In the genomic region with DNA sequence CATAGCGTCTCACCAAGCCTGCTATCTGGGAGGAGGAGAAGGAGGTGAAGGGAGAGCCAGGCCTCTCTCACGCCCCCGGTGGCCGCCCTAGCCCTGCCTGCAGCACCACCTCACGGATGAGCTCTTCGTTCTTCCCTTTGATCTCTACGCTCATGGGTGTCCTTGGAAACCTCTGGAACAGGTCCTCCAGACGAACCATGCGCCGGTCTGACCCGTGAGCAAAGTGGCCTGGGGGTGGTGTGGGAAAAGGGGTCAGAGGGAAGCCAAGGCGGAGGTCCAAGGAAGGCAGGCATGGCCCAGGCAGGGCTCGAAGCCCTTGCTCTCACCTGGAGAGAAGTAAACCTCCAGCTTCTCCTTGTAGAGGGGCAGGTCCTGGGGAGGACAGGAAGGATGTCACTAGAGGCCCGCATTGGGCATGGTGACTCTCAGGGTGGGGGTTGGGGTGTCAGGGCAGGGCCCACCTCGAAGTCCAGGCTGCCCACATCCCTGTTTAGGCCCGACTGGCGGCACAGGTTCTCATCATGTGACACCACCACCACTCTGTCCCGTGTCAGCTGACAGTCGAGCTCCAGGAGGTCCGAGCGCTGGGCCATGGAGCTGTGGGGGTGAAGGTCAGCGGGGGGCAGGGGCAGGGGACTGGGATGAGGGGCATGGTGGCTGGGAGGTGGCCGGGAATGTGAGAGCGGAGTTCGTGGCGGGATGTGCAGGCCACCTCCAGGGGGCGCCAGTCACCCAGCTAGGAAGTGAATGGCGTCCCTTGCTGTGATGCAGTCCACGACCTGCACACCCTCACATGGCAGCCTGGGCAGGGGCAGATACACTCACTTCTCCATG, we compare ENCODE assay signal across 1 cellular context.
TF ChIP-seq lines count a peak whose summit lies in the region.

No MANE protein-coding gene starts in this region.

TF ChIP-seq in HepG2, 621 proteins besides CTCF, POLR2A, EP300 and RAD21 (continued from another document and continues in another):
- TF ChIP-seq ZNF558 (CRISPR knock-in tag; IDR thresholded peaks at IDR 0.05; ENCODE audit: borderline replicate concordance) (no peak; the same call in 1 of the 2 replicates), SNRNP70 (IDR thresholded peaks at IDR 0.05; ENCODE audit: low read depth, low read length) (no peak), ZNF710 (CRISPR knock-in tag; IDR thresholded peaks at IDR 0.05; ENCODE audit: borderline replicate concordance) (peak; percentile 70; the same call in 1 of the 2 replicates), RAD51 (IDR thresholded peaks at IDR 0.05; ENCODE audit: borderline replicate concordance) (peak; percentile 84), GATAD1 (CRISPR knock-in tag; IDR thresholded peaks at IDR 0.05) (peak; percentile 48), PAWR (CRISPR knock-in tag; IDR thresholded peaks at IDR 0.05; ENCODE audit: borderline replicate concordance) (no peak), SIX4 (CRISPR knock-in tag; IDR thresholded peaks at IDR 0.05) (no peak; the same call in 1 of the 2 replicates), XBP1 (CRISPR knock-in tag; IDR thresholded peaks at IDR 0.05) (no peak), HNRNPUL1 (IDR thresholded peaks at IDR 0.05; ENCODE audit: low read depth, low read length) (no peak), ETV6 (CRISPR knock-in tag; conservative IDR thresholded peaks at IDR 0.05) (0 out of 2 replicates have a peak, but pooled peaks have one; percentile 24), NCOA1 (CRISPR knock-in tag; IDR thresholded peaks at IDR 0.05) (no peak), ZNF761 (CRISPR knock-in tag; conservative IDR thresholded peaks at IDR 0.05) (peak; percentile 86; the same call in 1 of the 2 replicates), SPEN (CRISPR knock-in tag; IDR thresholded peaks at IDR 0.05; ENCODE audit: low read depth) (peak; percentile 39; the same call in 1 of the 2 replicates), ZSCAN9 (CRISPR knock-in tag; IDR thresholded peaks at IDR 0.05; ENCODE audit: borderline replicate concordance) (no peak), ZNF749 (CRISPR knock-in tag; IDR thresholded peaks at IDR 0.05; ENCODE audit: borderline replicate concordance) (peak; percentile 86; the same call in 1 of the 2 replicates), SNAPC2 (CRISPR knock-in tag; IDR thresholded peaks at IDR 0.05) (no peak), ZEB1 (IDR thresholded peaks at IDR 0.05; ENCODE audit: insufficient replicate concordance, low read depth) (no peak), KLF9 (CRISPR knock-in tag; IDR thresholded peaks at IDR 0.05; ENCODE audit: low read depth) (no peak), RFXAP (CRISPR knock-in tag; IDR thresholded peaks at IDR 0.05; ENCODE audit: borderline replicate concordance) (peak; percentile 52; the same call in 1 of the 2 replicates), CHD4 (IDR thresholded peaks at IDR 0.05; ENCODE audit: borderline replicate concordance, low read length) (no peak), FLYWCH1 (CRISPR knock-in tag; IDR thresholded peaks at IDR 0.05) (no peak), TFDP1 (CRISPR knock-in tag; IDR thresholded peaks at IDR 0.05; ENCODE audit: borderline replicate concordance) (peak; percentile 41; the same call in 1 of the 2 replicates), HNRNPL (IDR thresholded peaks at IDR 0.05; ENCODE audit: low read depth, low read length) (peak; percentile 74), HMGXB3 (CRISPR knock-in tag; IDR thresholded peaks at IDR 0.05; ENCODE audit: borderline replicate concordance) (no peak), SIN3B (IDR thresholded peaks at IDR 0.05; ENCODE audit: low read length) (no peak), IKZF1 (IDR thresholded peaks at IDR 0.05) (no peak), ZNF513 (CRISPR knock-in tag; conservative IDR thresholded peaks at IDR 0.05) (no peak), ZFP1 (CRISPR knock-in tag; IDR thresholded peaks at IDR 0.05) (no peak), ZNF766 (CRISPR knock-in tag; IDR thresholded peaks at IDR 0.05; ENCODE audit: borderline replicate concordance) (no peak), PCBP1 (IDR thresholded peaks at IDR 0.05; ENCODE audit: borderline replicate concordance, low read depth, low read length) (peak; percentile 92; the same call in 1 of the 2 replicates), KDM5B (CRISPR knock-in tag; IDR thresholded peaks at IDR 0.05; ENCODE audit: borderline replicate concordance) (peak; percentile 92; the same call in 1 of the 2 replicates), ZNF709 (CRISPR knock-in tag; IDR thresholded peaks at IDR 0.05) (peak; percentile 58; the same call in 1 of the 2 replicates), ZNF614 (CRISPR knock-in tag; IDR thresholded peaks at IDR 0.05; ENCODE audit: borderline replicate concordance) (peak; percentile 23; the same call in 1 of the 2 replicates), ZFP36L1 (CRISPR knock-in tag; IDR thresholded peaks at IDR 0.05) (peak; percentile 67; the same call in 1 of the 2 replicates)
- TF ChIP-seq, protein P1, sequence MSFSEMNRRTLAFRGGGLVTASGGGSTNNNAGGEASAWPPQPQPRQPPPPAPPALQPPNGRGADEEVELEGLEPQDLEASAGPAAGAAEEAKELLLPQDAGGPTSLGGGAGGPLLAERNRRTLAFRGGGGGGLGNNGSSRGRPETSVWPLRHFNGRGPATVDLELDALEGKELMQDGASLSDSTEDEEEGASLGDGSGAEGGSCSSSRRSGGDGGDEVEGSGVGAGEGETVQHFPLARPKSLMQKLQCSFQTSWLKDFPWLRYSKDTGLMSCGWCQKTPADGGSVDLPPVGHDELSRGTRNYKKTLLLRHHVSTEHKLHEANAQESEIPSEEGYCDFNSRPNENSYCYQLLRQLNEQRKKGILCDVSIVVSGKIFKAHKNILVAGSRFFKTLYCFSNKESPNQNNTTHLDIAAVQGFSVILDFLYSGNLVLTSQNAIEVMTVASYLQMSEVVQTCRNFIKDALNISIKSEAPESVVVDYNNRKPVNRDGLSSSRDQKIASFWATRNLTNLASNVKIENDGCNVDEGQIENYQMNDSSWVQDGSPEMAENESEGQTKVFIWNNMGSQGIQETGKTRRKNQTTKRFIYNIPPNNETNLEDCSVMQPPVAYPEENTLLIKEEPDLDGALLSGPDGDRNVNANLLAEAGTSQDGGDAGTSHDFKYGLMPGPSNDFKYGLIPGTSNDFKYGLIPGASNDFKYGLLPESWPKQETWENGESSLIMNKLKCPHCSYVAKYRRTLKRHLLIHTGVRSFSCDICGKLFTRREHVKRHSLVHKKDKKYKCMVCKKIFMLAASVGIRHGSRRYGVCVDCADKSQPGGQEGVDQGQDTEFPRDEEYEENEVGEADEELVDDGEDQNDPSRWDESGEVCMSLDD (CRISPR knock-in tag; IDR thresholded peaks at IDR 0.05; ENCODE audit: borderline replicate concordance), result no peak
- TF ChIP-seq, protein P2, sequence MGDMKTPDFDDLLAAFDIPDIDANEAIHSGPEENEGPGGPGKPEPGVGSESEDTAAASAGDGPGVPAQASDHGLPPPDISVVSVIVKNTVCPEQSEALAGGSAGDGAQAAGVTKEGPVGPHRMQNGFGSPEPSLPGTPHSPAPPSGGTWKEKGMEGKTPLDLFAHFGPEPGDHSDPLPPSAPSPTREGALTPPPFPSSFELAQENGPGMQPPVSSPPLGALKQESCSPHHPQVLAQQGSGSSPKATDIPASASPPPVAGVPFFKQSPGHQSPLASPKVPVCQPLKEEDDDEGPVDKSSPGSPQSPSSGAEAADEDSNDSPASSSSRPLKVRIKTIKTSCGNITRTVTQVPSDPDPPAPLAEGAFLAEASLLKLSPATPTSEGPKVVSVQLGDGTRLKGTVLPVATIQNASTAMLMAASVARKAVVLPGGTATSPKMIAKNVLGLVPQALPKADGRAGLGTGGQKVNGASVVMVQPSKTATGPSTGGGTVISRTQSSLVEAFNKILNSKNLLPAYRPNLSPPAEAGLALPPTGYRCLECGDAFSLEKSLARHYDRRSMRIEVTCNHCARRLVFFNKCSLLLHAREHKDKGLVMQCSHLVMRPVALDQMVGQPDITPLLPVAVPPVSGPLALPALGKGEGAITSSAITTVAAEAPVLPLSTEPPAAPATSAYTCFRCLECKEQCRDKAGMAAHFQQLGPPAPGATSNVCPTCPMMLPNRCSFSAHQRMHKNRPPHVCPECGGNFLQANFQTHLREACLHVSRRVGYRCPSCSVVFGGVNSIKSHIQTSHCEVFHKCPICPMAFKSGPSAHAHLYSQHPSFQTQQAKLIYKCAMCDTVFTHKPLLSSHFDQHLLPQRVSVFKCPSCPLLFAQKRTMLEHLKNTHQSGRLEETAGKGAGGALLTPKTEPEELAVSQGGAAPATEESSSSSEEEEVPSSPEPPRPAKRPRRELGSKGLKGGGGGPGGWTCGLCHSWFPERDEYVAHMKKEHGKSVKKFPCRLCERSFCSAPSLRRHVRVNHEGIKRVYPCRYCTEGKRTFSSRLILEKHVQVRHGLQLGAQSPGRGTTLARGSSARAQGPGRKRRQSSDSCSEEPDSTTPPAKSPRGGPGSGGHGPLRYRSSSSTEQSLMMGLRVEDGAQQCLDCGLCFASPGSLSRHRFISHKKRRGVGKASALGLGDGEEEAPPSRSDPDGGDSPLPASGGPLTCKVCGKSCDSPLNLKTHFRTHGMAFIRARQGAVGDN (CRISPR knock-in tag; IDR thresholded peaks at IDR 0.05), result peak; percentile 99
- TF ChIP-seq, protein P3, sequence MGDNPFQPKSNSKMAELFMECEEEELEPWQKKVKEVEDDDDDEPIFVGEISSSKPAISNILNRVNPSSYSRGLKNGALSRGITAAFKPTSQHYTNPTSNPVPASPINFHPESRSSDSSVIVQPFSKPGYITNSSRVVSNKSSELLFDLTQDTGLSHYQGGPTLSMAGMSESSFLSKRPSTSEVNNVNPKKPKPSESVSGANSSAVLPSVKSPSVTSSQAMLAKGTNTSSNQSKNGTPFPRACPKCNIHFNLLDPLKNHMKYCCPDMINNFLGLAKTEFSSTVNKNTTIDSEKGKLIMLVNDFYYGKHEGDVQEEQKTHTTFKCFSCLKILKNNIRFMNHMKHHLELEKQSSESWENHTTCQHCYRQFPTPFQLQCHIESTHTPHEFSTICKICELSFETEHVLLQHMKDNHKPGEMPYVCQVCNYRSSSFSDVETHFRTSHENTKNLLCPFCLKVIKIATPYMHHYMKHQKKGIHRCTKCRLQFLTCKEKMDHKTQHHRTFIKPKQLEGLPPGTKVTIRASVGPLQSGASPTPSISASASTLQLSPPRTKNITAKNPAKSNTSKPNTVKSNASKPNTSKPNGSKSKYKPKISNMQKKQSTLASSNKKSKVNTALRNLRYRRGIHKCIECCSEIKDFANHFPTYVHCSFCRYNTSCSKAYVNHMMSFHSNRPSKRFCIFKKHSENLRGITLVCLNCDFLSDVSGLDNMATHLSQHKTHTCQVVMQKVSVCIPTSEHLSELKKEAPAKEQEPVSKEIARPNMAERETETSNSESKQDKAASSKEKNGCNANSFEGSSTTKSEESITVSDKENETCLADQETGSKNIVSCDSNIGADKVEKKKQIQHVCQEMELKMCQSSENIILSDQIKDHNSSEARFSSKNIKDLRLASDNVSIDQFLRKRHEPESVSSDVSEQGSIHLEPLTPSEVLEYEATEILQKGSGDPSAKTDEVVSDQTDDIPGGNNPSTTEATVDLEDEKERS (CRISPR knock-in tag; IDR thresholded peaks at IDR 0.05), result peak; percentile 87; the same call in 1 of the 2 replicates
